In genomic region chr14:50040401-50040775, GRCh38 we compare ENCODE assay signal across 3 cellular contexts.
TF ChIP-seq lines count a peak whose summit lies in the region.

No MANE protein-coding gene starts in this region.

TF ChIP-seq in GM23338, 12 proteins besides CTCF, POLR2A, EP300 and RAD21:
- TF ChIP-seq REST (IDR thresholded peaks at IDR 0.05; ENCODE audit: unreplicated experiment): no peak
- TF ChIP-seq POLR2AphosphoS5 (IDR thresholded peaks at IDR 0.05; ENCODE audit: low read depth): no peak
- no peak for TF ChIP-seq ZNF114 (CRISPR knock-in tag; IDR thresholded peaks at IDR 0.05)
TF ChIP-seq in GM23338: peak in this region for 0.

TF ChIP-seq in SK-N-SH treated with all-trans-retinoic acid at 6 μM for 48 hours, 23 proteins besides CTCF, POLR2A, EP300 and RAD21 (continued from another document):
- TF ChIP-seq PATZ1 (CRISPR knock-in tag; IDR thresholded peaks at IDR 0.05; ENCODE audit: borderline replicate concordance): no peak
- no peak for TF ChIP-seq ZNF70 (CRISPR knock-in tag; IDR thresholded peaks at IDR 0.05)
- no peak for TF ChIP-seq SNAI2 (CRISPR knock-in tag; IDR thresholded peaks at IDR 0.05)
- no peak for TF ChIP-seq CSRNP3 (CRISPR knock-in tag; IDR thresholded peaks at IDR 0.05)
- TF ChIP-seq OSR1 (CRISPR knock-in tag; IDR thresholded peaks at IDR 0.05): no peak
- TF ChIP-seq PPARA (CRISPR knock-in tag; IDR thresholded peaks at IDR 0.05; ENCODE audit: borderline replicate concordance): no peak
- no peak for TF ChIP-seq ZNF8 (CRISPR knock-in tag; IDR thresholded peaks at IDR 0.05)

TF ChIP-seq in GM12878, 131 proteins besides CTCF, POLR2A, EP300 and RAD21 (continued from another document):
- TF ChIP-seq RUNX3 (IDR thresholded peaks at IDR 0.05; ENCODE audit: low read length) (peak; percentile 35; the same call in 1 of the 2 replicates), TCF7 (IDR thresholded peaks at IDR 0.05; ENCODE audit: borderline replicate concordance) (no peak), STAT1 (conservative IDR thresholded peaks at IDR 0.05) (no peak), IRF3 (IDR thresholded peaks at IDR 0.05) (no peak), YBX1 (IDR thresholded peaks at IDR 0.05) (no peak), ZBTB4 (CRISPR knock-in tag; IDR thresholded peaks at IDR 0.05) (no peak), ZNF217 (IDR thresholded peaks at IDR 0.05) (no peak), SPI1 (IDR thresholded peaks at IDR 0.05; ENCODE audit: borderline replicate concordance, insufficient read depth, low read depth, low read length) (peak; percentile 91), POLR2AphosphoS5 (IDR thresholded peaks at IDR 0.05; ENCODE audit: low read length) (no peak), SUZ12 (IDR thresholded peaks at IDR 0.05; ENCODE audit: unreplicated experiment) (no peak), CEBPB (IDR thresholded peaks at IDR 0.05; ENCODE audit: borderline replicate concordance in 1 of 2, low read depth in 2 of 2, low read length in 2 of 2) (no peak), NR2C2 (IDR thresholded peaks at IDR 0.05; ENCODE audit: borderline replicate concordance, control insufficient read depth, insufficient read length, low read depth) (no peak), USF2 (IDR thresholded peaks at IDR 0.05; ENCODE audit: borderline replicate concordance, low read depth, low read length) (no peak), BRCA1 (IDR thresholded peaks at IDR 0.05; ENCODE audit: low read depth, low read length) (no peak), TAF1 (IDR thresholded peaks at IDR 0.05; ENCODE audit: borderline replicate concordance, low read depth, low read length) (peak; percentile 32; the same call in 1 of the 2 replicates), ZNF687 (IDR thresholded peaks at IDR 0.05) (peak; percentile 42; the same call in 1 of the 2 replicates), IRF5 (IDR thresholded peaks at IDR 0.05; ENCODE audit: borderline replicate concordance) (no peak), IKZF1 (conservative IDR thresholded peaks at IDR 0.05) (peak; percentile 37; the same call in 1 of the 2 replicates), TCF3 (IDR thresholded peaks at IDR 0.05; ENCODE audit: borderline replicate concordance, insufficient read depth, low read depth, low read length) (no peak), ATF7 (IDR thresholded peaks at IDR 0.05; ENCODE audit: low read depth) (no peak), EED (IDR thresholded peaks at IDR 0.05; ENCODE audit: low read depth) (0 out of 2 replicates have a peak, but pooled peaks have one; percentile 34), ZBED1 (IDR thresholded peaks at IDR 0.05; ENCODE audit: borderline replicate concordance) (no peak), PML (IDR thresholded peaks at IDR 0.05; ENCODE audit: low read length) (no peak), IKZF2 (IDR thresholded peaks at IDR 0.05) (peak; percentile 37 to 41; a peak in 2 of 4 replicates), ETV6 (conservative IDR thresholded peaks at IDR 0.05 in 1 of 2, IDR thresholded peaks at IDR 0.05 in 1 of 2; ENCODE audit: borderline replicate concordance in 1 of 2, low read depth in 1 of 2) (peak in 1 of 2 experiments; percentile 39; a peak in 1 of 4 replicates), ZNF592 (IDR thresholded peaks at IDR 0.05) (no peak)
